ENCODE assay signal across 22 cellular contexts in the genomic region with DNA sequence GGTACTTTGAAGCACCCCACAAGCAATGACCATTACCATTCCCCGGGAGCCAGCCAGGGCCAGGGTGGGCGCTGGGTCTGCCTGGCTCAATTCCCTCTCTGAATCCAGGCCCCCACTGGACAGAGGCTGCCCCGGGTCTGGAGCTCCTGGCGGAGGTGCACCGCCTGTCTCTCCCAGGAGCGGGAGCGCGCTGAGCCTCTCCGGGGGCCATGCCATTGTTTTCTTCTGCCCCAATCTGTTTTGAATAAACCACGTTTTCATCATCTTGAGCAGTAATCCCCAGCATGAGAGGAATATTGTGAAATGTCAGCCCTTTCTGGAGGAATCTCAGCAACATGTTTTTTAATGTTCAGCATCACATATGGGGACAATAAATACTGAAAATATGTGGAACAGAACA.
A peak's percentile ranks its signal among the peaks of the same experiment; 100 is the strongest.
DNase-seq lines count a peak whose midpoint lies in the region; ATAC-seq lines count a peak whose summit lies in the region.
"Had no signal": no experiment of that assay in that cellular context is flagged by ENCODE, and none has a peak within 500 bp of the region (broad histone marks: within the 10 kb centered on the region; RNA-seq: fewer than 3 reads in every experiment).

No MANE protein-coding gene starts in this region.

- peaks cover 10% of the 10 kb centered on the region for H3K27me3 Mint-ChIP-seq in activated naive CD8-positive, alpha-beta T cell treated with anti-CD3 and anti-CD28 coated beads, Interleukin-2, amount 50 U/mL, for 24 hours

- no peaks in the 10 kb centered on the region for H3K36me3 Mint-ChIP-seq in activated naive CD8-positive, alpha-beta T cell treated with anti-CD3 and anti-CD28 coated beads, Interleukin-2, amount 50 U/mL, for 24 hours (ENCODE audit: low read depth)
- H3K36me3 Mint-ChIP-seq: activated naive CD8-positive, alpha-beta T cell treated with anti-CD3 and anti-CD28 coated beads, Interleukin-2, amount 10 ng/mL, durations not matched to agents 7 days and 5 days; CD4-positive, CD25-positive, alpha-beta regulatory T cell had no signal

- H3K9me3 Mint-ChIP-seq in activated naive CD8-positive, alpha-beta T cell treated with anti-CD3 and anti-CD28 coated beads, Interleukin-2, amount 50 U/mL, for 24 hours, result no peaks in the 10 kb centered on the region
- H3K9me3 Mint-ChIP-seq: activated naive CD8-positive, alpha-beta T cell treated with anti-CD3 and anti-CD28 coated beads, Interleukin-2, amount 10 ng/mL, durations not matched to agents 7 days and 5 days; CD4-positive, CD25-positive, alpha-beta regulatory T cell had no signal

- H3K4me1 Mint-ChIP-seq in activated naive CD8-positive, alpha-beta T cell treated with anti-CD3 and anti-CD28 coated beads, Interleukin-2, amount 50 U/mL, for 24 hours, result no peaks in the 10 kb centered on the region
- H3K4me1 Mint-ChIP-seq: activated naive CD8-positive, alpha-beta T cell treated with anti-CD3 and anti-CD28 coated beads, Interleukin-2, amount 10 ng/mL, durations not matched to agents 7 days and 5 days; CD4-positive, CD25-positive, alpha-beta regulatory T cell had no signal

- DNase-seq in cardiac septum (ENCODE audit: low spot score) (peak; percentile 75), Right ventricle myocardium superior (no peak), ecto neural progenitor cell (ENCODE audit: low spot score) (peak; percentile 41), islet precursor cell (peak; percentile 42), DMS 273 (lab: John Stamatoyannopoulos, UW; ENCODE audit: unreplicated experiment) (no peak), left cardiac atrium (no peak)
- no peak for DNase-seq in activated naive CD8-positive, alpha-beta T cell treated with anti-CD3 and anti-CD28 coated beads, Interleukin-2, amount 50 U/mL, for 24 hours
- DNase-seq: activated naive CD8-positive, alpha-beta T cell treated with anti-CD3 and anti-CD28 coated beads, Interleukin-2, amount 10 ng/mL, durations not matched to agents 7 days and 5 days; brain microvascular endothelial cell; CD4-positive, CD25-positive, alpha-beta regulatory T cell; erythroblast; Karpas-422; lower lobe of right lung; NCI-H2029 treated with DMSO at 0.1 percent for 48 hours; NCI-H446 treated with DMSO at 0.1 percent for 48 hours; NK-92 treated with Interleukin-12 subunit alpha and Interleukin-12 subunit beta, amount 100 ng/mL, for 24 hours; right cardiac atrium; stimulated activated naive CD4-positive, alpha-beta T cell; T-helper 9 cell; trophoblast cell had no signal

- H3K4me3 Mint-ChIP-seq in activated naive CD8-positive, alpha-beta T cell treated with anti-CD3 and anti-CD28 coated beads, Interleukin-2, amount 50 U/mL, for 24 hours, result no peak overlapping the region
- H3K4me3 Mint-ChIP-seq: activated naive CD8-positive, alpha-beta T cell treated with anti-CD3 and anti-CD28 coated beads, Interleukin-2, amount 10 ng/mL, durations not matched to agents 7 days and 5 days; CD4-positive, CD25-positive, alpha-beta regulatory T cell had no signal

- no peak overlapping the region for H3K27ac Mint-ChIP-seq in activated naive CD8-positive, alpha-beta T cell treated with anti-CD3 and anti-CD28 coated beads, Interleukin-2, amount 50 U/mL, for 24 hours
- H3K27ac Mint-ChIP-seq: activated naive CD8-positive, alpha-beta T cell treated with anti-CD3 and anti-CD28 coated beads, Interleukin-2, amount 10 ng/mL, durations not matched to agents 7 days and 5 days; CD4-positive, CD25-positive, alpha-beta regulatory T cell had no signal

- ATAC-seq in Right ventricle myocardium superior (ENCODE audit: poor library complexity) (no peak), left cardiac atrium (no peak), GM18873 (IDR thresholded peaks at IDR 0.05; ENCODE audit: low FRiP score, unreplicated experiment) (no peak)
- ATAC-seq in activated naive CD8-positive, alpha-beta T cell treated with anti-CD3 and anti-CD28 coated beads, Interleukin-2, amount 50 U/mL, for 24 hours, result no peak
- ATAC-seq: activated CD4-positive, CD25-positive, alpha-beta regulatory T cell treated with anti-CD3 and anti-CD28 coated beads, Interleukin-2, amount 50 U/mL, for 24 hours; lower lobe of right lung; right cardiac atrium had no signal

- intact Hi-C loops in cardiac septum (cut with DNase I) (no loop called here), Right ventricle myocardium superior (cut with DNase I) (no loop called here), left cardiac atrium (cut with DNase I) (no loop called here)

Comparison
In these comparisons a context has a peak if more than half of its experiments do, and no peak if none do; other contexts are left out.
1. DNase-seq: peak in cardiac septum (single experiment), ecto neural progenitor cell (single experiment) and islet precursor cell (single experiment); none in Right ventricle myocardium superior (single experiment), DMS 273 (single experiment), left cardiac atrium (single experiment) and activated naive CD8-positive, alpha-beta T cell treated with anti-CD3 and anti-CD28 coated beads, Interleukin-2, amount 50 U/mL, for 24 hours (single experiment).